ENCODE assay signal across 8 cellular contexts in the genomic region with DNA sequence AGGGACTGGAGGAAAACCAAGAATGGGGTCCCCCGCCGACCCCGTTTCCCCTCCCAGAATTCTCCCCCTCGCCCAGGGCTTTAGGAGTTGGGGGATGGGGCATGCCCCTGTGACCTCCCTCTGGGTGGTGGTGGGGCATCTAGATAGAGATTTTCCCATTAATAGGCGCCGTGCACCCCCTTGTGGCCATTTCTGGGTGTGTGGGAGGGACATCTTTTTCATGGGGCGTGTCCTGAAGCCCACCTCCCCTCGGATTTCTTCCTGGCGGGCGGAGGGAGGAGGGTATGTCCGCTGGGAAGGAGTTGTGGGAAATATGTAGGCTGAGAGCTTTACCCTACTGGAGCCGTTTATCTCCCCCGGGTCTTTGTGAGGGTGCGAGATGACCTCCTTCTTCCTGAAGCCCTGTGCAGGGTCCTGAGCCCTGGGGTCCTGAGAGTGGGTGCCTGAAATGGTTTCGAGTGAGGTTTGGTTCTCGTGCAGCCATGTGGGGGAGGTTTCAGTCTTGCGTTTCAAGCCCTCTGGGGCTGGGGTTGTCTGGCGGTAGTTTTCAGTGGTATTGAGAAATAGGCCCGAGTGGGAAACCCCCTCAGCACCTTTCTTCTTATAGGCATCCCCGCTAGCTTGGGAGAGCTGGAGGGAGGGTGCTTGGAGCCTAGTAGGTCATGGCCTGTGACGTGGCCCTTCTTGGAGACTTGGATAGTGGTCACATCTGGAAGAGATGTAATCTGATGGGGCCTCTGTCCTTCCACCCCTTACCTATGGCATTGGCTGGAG. TPM values are rescaled to one million over a fixed set of nuclear protein-coding genes. Genes with fewer than 3 reads are reported as not detected.
DNase-seq lines count a peak whose midpoint lies in the region; ATAC-seq, FAIRE-seq and TF ChIP-seq lines count a peak whose summit lies in the region.

No MANE protein-coding gene starts in this region.

- peaks cover 17% of the 10 kb centered on the region for H3K4me1 Mint-ChIP-seq in progenitor cell of endocrine pancreas (ENCODE audit: low read depth)

- DNase-seq in LHCN-M2 (ENCODE audit: low read depth) (peak; percentile 67), SK-N-SH (peak; percentile 81), heart right ventricle (peak; percentile 72 to 78), progenitor cell of endocrine pancreas (ENCODE audit: low spot score, unreplicated experiment) (peak; percentile 85), urothelium cell line (ENCODE audit: low spot score) (peak; percentile 58)
- DNase-seq in activated naive CD4-positive, alpha-beta T cell treated with anti-CD3 and anti-CD28 coated beads, Interleukin-2, amount 50 U/mL, for 72 hours (ENCODE audit: low spot score in 2 of 2): peak; percentile 80 to 85

- H3K79me2 ChIP-seq in DOHH2 (ENCODE audit: control insufficient read depth, low read length): peaks cover 55% of the 10 kb centered on the region
- peaks cover 59% of the 10 kb centered on the region for H3K79me2 ChIP-seq in SK-N-SH (ENCODE audit: insufficient read depth)

- peaks cover 36% of the 10 kb centered on the region for H3F3A ChIP-seq in DOHH2 (ENCODE audit: control insufficient read depth, insufficient read depth)
- peaks cover 22% of the 10 kb centered on the region for H3F3A ChIP-seq in SK-N-SH (replicated peaks; ENCODE audit: insufficient read depth)

- peak; percentile 8 to 33 for ATAC-seq in activated naive CD4-positive, alpha-beta T cell treated with anti-CD3 and anti-CD28 coated beads, Interleukin-2, amount 50 U/mL, for 72 hours
- ATAC-seq in heart right ventricle (peak in 1 of 8 donors; percentile 2), GM21529 (IDR thresholded peaks at IDR 0.05; ENCODE audit: unreplicated experiment) (no peak)

- TF ChIP-seq EP300 in SK-N-SH (IDR thresholded peaks at IDR 0.05; ENCODE audit: borderline replicate concordance in 1 of 2, low read depth in 1 of 2, low read length in 1 of 2): no peak

- no peaks in the 10 kb centered on the region for H3K9me3 ChIP-seq in DOHH2 (ENCODE audit: control insufficient read depth, insufficient read depth, low read length)
- H3K9me3 ChIP-seq in SK-N-SH: no peaks in the 10 kb centered on the region
- H3K9me3 ChIP-seq in heart right ventricle: no peaks in the 10 kb centered on the region

- no peaks in the 10 kb centered on the region for H3K9me3 Mint-ChIP-seq in activated naive CD4-positive, alpha-beta T cell treated with anti-CD3 and anti-CD28 coated beads, Interleukin-2, amount 50 U/mL, for 72 hours
- no peaks in the 10 kb centered on the region for H3K9me3 Mint-ChIP-seq in progenitor cell of endocrine pancreas (ENCODE audit: low read depth)

- WGBS in SK-N-SH (ENCODE audit: low lambda C conversion rate): 2% methylated on average over 17 of the region's 21 CpGs
- 3 to 6% methylated on average over 21 of the region's 21 CpGs for WGBS in heart right ventricle, 2 donors

- peak overlapping the region; percentile 97 to 99 for H3K27ac Mint-ChIP-seq in activated naive CD4-positive, alpha-beta T cell treated with anti-CD3 and anti-CD28 coated beads, Interleukin-2, amount 50 U/mL, for 72 hours
- peak overlapping the region; percentile 92 for H3K27ac Mint-ChIP-seq in progenitor cell of endocrine pancreas

- POLR2A ChIA-PET in SK-N-SH (lab: Yijun Ruan, JAX): interaction anchor here (0.6 to 2.1 kb wide), 3 partner anchors 11 to 37 kb away, joined by 3 to 11 read pairs (median 4); partner anchors contain the start of genes ADM5 and CPT1C

- H3K4me3 ChIP-seq in DOHH2 (ENCODE audit: low read length): peak overlapping the region; percentile 95
- peak overlapping the region; percentile 90 to 98 for H3K4me3 ChIP-seq in SK-N-SH (ENCODE audit: low read depth in 2 of 2, low read length in 1 of 2)
- H3K4me3 ChIP-seq in heart right ventricle: peak overlapping the region; percentile 89 to 100 (median 98)

- H3K27ac ChIP-seq in DOHH2 (ENCODE audit: low read depth, low read length): peak overlapping the region; percentile 84
- H3K27ac ChIP-seq in SK-N-SH (ENCODE audit: low read depth in 2 of 2, low read length in 1 of 2): peak overlapping the region; percentile 89 to 95
- H3K27ac ChIP-seq in heart right ventricle: peak overlapping the region; percentile 92 to 99 (median 97)

- H3K36me3 ChIP-seq in DOHH2 (ENCODE audit: control insufficient read depth, low read length) (peaks cover 61% of the 10 kb centered on the region), SK-N-SH (replicated peaks in 1 of 2; ENCODE audit: control insufficient read depth in 1 of 2, insufficient read depth in 2 of 2, low read length in 1 of 2) (peaks cover 13 to 21% of the 10 kb centered on the region in 2 experiments), heart right ventricle (peaks cover 3 to 28% (median 21%) of the 10 kb centered on the region in 9 donors)

- FAIRE-seq in urothelium cell line (lab: Jason Lieb, UNC): no peak

- H3K9me2 ChIP-seq in DOHH2 (replicated peaks; ENCODE audit: control insufficient read depth, low read length) (no peaks in the 10 kb centered on the region), SK-N-SH (no peaks in the 10 kb centered on the region)

- CTCF ChIA-PET in SK-N-SH (lab: Yijun Ruan, JAX): interaction anchor here (0.8 to 8.8 kb wide), 15 partner anchors 8 to 175 kb away, joined by 3 to 78 read pairs (median 4); partner anchors contain the start of genes ADM5, BCL2L12, CPT1C and FUZ

- H3K4me3 Mint-ChIP-seq in progenitor cell of endocrine pancreas (ENCODE audit: low read depth): peak overlapping the region; percentile 97

- H4K20me1 ChIP-seq in DOHH2 (ENCODE audit: control insufficient read depth, insufficient read depth, low read depth, low read length): peaks cover 23% of the 10 kb centered on the region
- H4K20me1 ChIP-seq in SK-N-SH (ENCODE audit: insufficient read depth): peaks cover 48% of the 10 kb centered on the region

- H3K9ac ChIP-seq in SK-N-SH: peak overlapping the region; percentile 97

- no peak overlapping the region for H2AFZ ChIP-seq in SK-N-SH (ENCODE audit: low read depth)

- peak overlapping the region; percentile 99 for H3K4me2 ChIP-seq in DOHH2 (ENCODE audit: low read length)
- H3K4me2 ChIP-seq in SK-N-SH: peak overlapping the region; percentile 97

- no peaks in the 10 kb centered on the region for H3K27me3 Mint-ChIP-seq in progenitor cell of endocrine pancreas

- H3K27me3 ChIP-seq in DOHH2 (ENCODE audit: control insufficient read depth, low read length) (no peaks in the 10 kb centered on the region), SK-N-SH (ENCODE audit: insufficient read depth) (no peaks in the 10 kb centered on the region), heart right ventricle (no peaks in the 10 kb centered on the region)

- TF ChIP-seq RAD21 in SK-N-SH (IDR thresholded peaks at IDR 0.05; ENCODE audit: low read length): peak; percentile 60

- H3K4me1 ChIP-seq in DOHH2 (ENCODE audit: control insufficient read depth, low read length): peaks cover 57% of the 10 kb centered on the region
- H3K4me1 ChIP-seq in SK-N-SH (ENCODE audit: control insufficient read depth in 1 of 2, insufficient read depth in 2 of 2, low read depth in 1 of 2, low read length in 1 of 2): peaks cover 20 to 25% of the 10 kb centered on the region in 2 experiments; a peak in 3 of 4 replicates
- peaks cover 17 to 58% (median 45%) of the 10 kb centered on the region in 9 donors for H3K4me1 ChIP-seq in heart right ventricle

- TF ChIP-seq CTCF in DOHH2 (IDR thresholded peaks at IDR 0.05; ENCODE audit: low read depth, low read length, poor library complexity, severe bottlenecking) (peak; percentile 86), SK-N-SH (IDR thresholded peaks at IDR 0.05) (peak; percentile 72), heart right ventricle (IDR thresholded peaks at IDR 0.05) (peak; percentile 37 to 72 (median 61)), progenitor cell of endocrine pancreas (IDR thresholded peaks at IDR 0.05; ENCODE audit: unreplicated experiment) (peak; percentile 84)

- H3K36me3 Mint-ChIP-seq in activated naive CD4-positive, alpha-beta T cell treated with anti-CD3 and anti-CD28 coated beads, Interleukin-2, amount 50 U/mL, for 72 hours: peaks cover 11% of the 10 kb centered on the region in 2 donors
- peaks cover 13% of the 10 kb centered on the region for H3K36me3 Mint-ChIP-seq in progenitor cell of endocrine pancreas (ENCODE audit: insufficient read depth)

- intact Hi-C loops in heart right ventricle (cut with DNase I): loop anchor here in 7 of 10 donors (2.0 to 10.0 kb wide), 11 partner anchors 37 to 226 kb away; partner anchors contain the start of genes PRR12 (in 3 of the 7), NOSIP (in 2 of the 7), PRRG2 (in 2 of the 7) and AKT1S1 (in 1 of the 7)

RNA-seq across cellular contexts. Expression of gene PRMT1, which starts 1.0 kb away (rescaled TPM):
- 342 and 345 TPM in 2 replicates for total RNA-seq in LHCN-M2 (2014; rRNA removed)
- 229 TPM for polyA plus RNA-seq in LHCN-M2 (2012)
- polyA plus RNA-seq in SK-N-SH (2012; rRNA removed): 774 and 789 TPM in 2 replicates
- polyA plus RNA-seq in SK-N-SH (2012; cell fraction: cytosol; rRNA removed): 388 and 605 TPM in 2 replicates
- polyA plus RNA-seq in SK-N-SH (2012; cell fraction: nucleus; rRNA removed): 501 and 596 TPM in 2 replicates
- total RNA-seq in activated naive CD4-positive, alpha-beta T cell treated with anti-CD3 and anti-CD28 coated beads, Interleukin-2, amount 50 U/mL, for 72 hours: 100 to 1,000 TPM; 248 to 309 TPM
- total RNA-seq in heart right ventricle: 100 to 1,000 TPM; 112 to 146 (median 127) TPM
- 100 to 1,000 TPM in 1 of 2 donors, 10 to 100 TPM in 1; 80.0 to 270 TPM for polyA plus RNA-seq in heart right ventricle
- 299 and 306 TPM in 2 replicates for total RNA-seq in progenitor cell of endocrine pancreas

RNA-seq across cellular contexts. Expression of gene ADM5, which starts 11.3 kb away (rescaled TPM):
- total RNA-seq in LHCN-M2 (2014; rRNA removed): 1.2 TPM in 2 replicates
- 0.21 TPM for polyA plus RNA-seq in LHCN-M2 (2012)
- polyA plus RNA-seq in SK-N-SH (2012; rRNA removed): 1.3 TPM in 2 replicates
- polyA plus RNA-seq in SK-N-SH (2012; cell fraction: cytosol; rRNA removed): 0.20 and 0.23 TPM in 2 replicates
- polyA plus RNA-seq in SK-N-SH (2012; cell fraction: nucleus; rRNA removed): 8.2 and 9.3 TPM in 2 replicates
- 1 to 10 TPM; 5.6 to 6.2 TPM for total RNA-seq in activated naive CD4-positive, alpha-beta T cell treated with anti-CD3 and anti-CD28 coated beads, Interleukin-2, amount 50 U/mL, for 72 hours
- total RNA-seq in heart right ventricle: under 1 TPM; 0.16 to 0.74 (median 0.47) TPM
- 1 to 10 TPM; 1.1 to 1.6 TPM for polyA plus RNA-seq in heart right ventricle
- total RNA-seq in progenitor cell of endocrine pancreas: 7.7 TPM in 2 replicates

RNA-seq across cellular contexts. Expression of gene BCL2L12, which starts 12.4 kb away (rescaled TPM):
- total RNA-seq in LHCN-M2 (2014; rRNA removed) (25.6 and 25.7 TPM in 2 replicates), heart right ventricle (10 to 100 TPM in 5 of 10 donors, 1 to 10 TPM in 5; 7.8 to 14.6 (median 9.8) TPM), progenitor cell of endocrine pancreas (58.5 and 59.0 TPM in 2 replicates)
- polyA plus RNA-seq in LHCN-M2 (2012): 49.4 TPM
- polyA plus RNA-seq in SK-N-SH (2012; rRNA removed) (20.3 and 27.9 TPM in 2 replicates), heart right ventricle (10 to 100 TPM in 1 of 2 donors, 1 to 10 TPM in 1; 8.6 to 19.6 TPM)
- polyA plus RNA-seq in SK-N-SH (2012; cell fraction: cytosol; rRNA removed): 11.9 and 15.4 TPM in 2 replicates
- 18.2 and 30.0 TPM in 2 replicates for polyA plus RNA-seq in SK-N-SH (2012; cell fraction: nucleus; rRNA removed)
- total RNA-seq in activated naive CD4-positive, alpha-beta T cell treated with anti-CD3 and anti-CD28 coated beads, Interleukin-2, amount 50 U/mL, for 72 hours: 10 to 100 TPM; 69.6 to 93.4 TPM

RNA-seq across cellular contexts. Expression of gene IRF3, which starts 12.4 kb away (rescaled TPM):
- 55.0 and 62.7 TPM in 2 replicates for total RNA-seq in LHCN-M2 (2014; rRNA removed)
- polyA plus RNA-seq in LHCN-M2 (2012): 81.7 TPM
- 85.9 and 112 TPM in 2 replicates for polyA plus RNA-seq in SK-N-SH (2012; rRNA removed)
- polyA plus RNA-seq in SK-N-SH (2012; cell fraction: cytosol; rRNA removed): 37.9 and 61.4 TPM in 2 replicates
- 301 and 750 TPM in 2 replicates for polyA plus RNA-seq in SK-N-SH (2012; cell fraction: nucleus; rRNA removed)
- 100 to 1,000 TPM; 135 to 202 TPM for total RNA-seq in activated naive CD4-positive, alpha-beta T cell treated with anti-CD3 and anti-CD28 coated beads, Interleukin-2, amount 50 U/mL, for 72 hours
- 10 to 100 TPM; 22.3 to 39.4 (median 24.7) TPM for total RNA-seq in heart right ventricle
- 10 to 100 TPM; 67.8 to 84.2 TPM for polyA plus RNA-seq in heart right ventricle
- total RNA-seq in progenitor cell of endocrine pancreas: 103 and 110 TPM in 2 replicates

RNA-seq across cellular contexts. Expression of gene CPT1C, which starts 12.8 kb away (rescaled TPM):
- total RNA-seq in LHCN-M2 (2014; rRNA removed): 0.90 and 2.5 TPM in 2 replicates
- 2.3 TPM for polyA plus RNA-seq in LHCN-M2 (2012)
- polyA plus RNA-seq in SK-N-SH (2012; rRNA removed): 118 and 139 TPM in 2 replicates
- 44.5 and 60.4 TPM in 2 replicates for polyA plus RNA-seq in SK-N-SH (2012; cell fraction: cytosol; rRNA removed)
- 666 and 747 TPM in 2 replicates for polyA plus RNA-seq in SK-N-SH (2012; cell fraction: nucleus; rRNA removed)
- total RNA-seq in activated naive CD4-positive, alpha-beta T cell treated with anti-CD3 and anti-CD28 coated beads, Interleukin-2, amount 50 U/mL, for 72 hours: 1 to 10 TPM; 4.1 to 4.3 TPM
- total RNA-seq in heart right ventricle: 1 to 10 TPM; 1.4 to 3.6 (median 1.9) TPM
- polyA plus RNA-seq in heart right ventricle: 10 to 100 TPM in 1 of 2 donors, 1 to 10 TPM in 1; 4.8 to 10.7 TPM
- 49.9 and 53.1 TPM in 2 replicates for total RNA-seq in progenitor cell of endocrine pancreas
